Comparison of ENCODE assay signal across 18 cellular contexts in the genomic region with DNA sequence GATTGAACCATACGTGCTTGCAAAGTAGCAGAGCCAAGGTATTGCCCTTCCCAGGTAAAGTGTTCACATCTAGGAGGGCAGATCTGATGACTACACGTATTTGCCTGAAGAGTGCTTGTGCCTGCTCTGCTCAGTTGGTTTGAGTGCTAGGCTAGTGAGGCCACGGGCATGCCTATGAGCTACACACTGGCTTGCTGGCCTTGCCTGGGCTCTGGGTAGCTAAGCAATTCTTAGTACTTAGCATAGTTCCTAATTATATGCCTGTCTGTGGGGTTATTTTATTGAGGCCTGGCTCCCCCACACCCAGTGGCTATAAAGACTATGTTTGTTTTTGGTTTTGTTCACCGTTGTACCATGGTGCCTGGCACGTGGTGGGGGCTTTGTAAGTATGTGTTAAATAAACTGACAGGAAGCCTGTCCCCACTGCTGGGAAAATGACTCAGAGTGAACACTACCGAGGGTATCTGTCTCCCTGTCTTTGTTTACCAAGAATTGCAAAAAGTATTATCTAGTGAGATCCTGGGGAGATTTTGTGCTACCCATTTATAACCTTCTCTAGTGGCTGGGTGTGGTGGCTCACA.
"Had no signal": no experiment of that assay in that cellular context is flagged by ENCODE, and none has a peak within 500 bp of the region (broad histone marks: within the 10 kb centered on the region; RNA-seq: fewer than 3 reads in every experiment).

No MANE protein-coding gene starts in this region.

- ATAC-seq: activated T-helper 17 cell treated with anti-CD3 and anti-CD28 coated beads, Interleukin-2, amount 50 U/mL, for 72 hours; esophagus mucosa; left ventricle myocardium superior had no signal

- H3K4me1 ChIP-seq: uterus had no signal

- H3K27ac Mint-ChIP-seq: activated CD4-positive, alpha-beta memory T cell treated with anti-CD3 and anti-CD28 coated beads, Interleukin-2, amount 10 ng/mL, durations not matched to agents 7 days and 5 days; activated naive CD4-positive, alpha-beta T cell treated with anti-CD3 and anti-CD28 coated beads, Interleukin-2, amount 50 U/mL, for 24 hours; activated T-helper 17 cell treated with anti-CD3 and anti-CD28 coated beads, Interleukin-2, amount 50 U/mL, for 72 hours had no signal

- FAIRE-seq: endometrium had no signal

- DNase-seq: activated CD4-positive, alpha-beta memory T cell treated with anti-CD3 and anti-CD28 coated beads, Interleukin-2, amount 10 ng/mL, durations not matched to agents 7 days and 5 days; activated CD4-positive, alpha-beta T cell treated with anti-CD3 and anti-CD28 coated beads for 1 hour; activated CD8-positive, alpha-beta memory T cell treated with anti-CD3 and anti-CD28 coated beads, Interleukin-2, amount 50 U/mL, for 48 hours; amniotic stem cell; dorsolateral prefrontal cortex; glutamatergic neuron; left ventricle myocardium superior; ovary; stimulated activated CD4-positive, alpha-beta T cell treated with anti-CD3 and anti-CD28 coated beads, Interleukin-12 subunit alpha, Interleukin-12 subunit beta, amount 100 ng/mL, for 4 hours; stomach; T-helper 9 cell; uterus had no signal

- H3K4me3 Mint-ChIP-seq: activated CD4-positive, alpha-beta memory T cell treated with anti-CD3 and anti-CD28 coated beads, Interleukin-2, amount 10 ng/mL, durations not matched to agents 7 days and 5 days; activated naive CD4-positive, alpha-beta T cell treated with anti-CD3 and anti-CD28 coated beads, Interleukin-2, amount 50 U/mL, for 24 hours; activated T-helper 17 cell treated with anti-CD3 and anti-CD28 coated beads, Interleukin-2, amount 50 U/mL, for 72 hours; brain; neural crest cell had no signal

- H3K36me3 ChIP-seq: ovary, uterus had no signal

- H3K27ac ChIP-seq: dorsolateral prefrontal cortex, ovary, stomach, uterus had no signal

- H3K27me3 ChIP-seq: dorsolateral prefrontal cortex, ovary, stomach, uterus had no signal

- H3K9me3 Mint-ChIP-seq: activated CD4-positive, alpha-beta memory T cell treated with anti-CD3 and anti-CD28 coated beads, Interleukin-2, amount 10 ng/mL, durations not matched to agents 7 days and 5 days; activated naive CD4-positive, alpha-beta T cell treated with anti-CD3 and anti-CD28 coated beads, Interleukin-2, amount 50 U/mL, for 24 hours; brain; neural crest cell had no signal

- H3K27me3 Mint-ChIP-seq: activated naive CD4-positive, alpha-beta T cell treated with anti-CD3 and anti-CD28 coated beads, Interleukin-2, amount 50 U/mL, for 24 hours had no signal

- H3K4me1 Mint-ChIP-seq: neural crest cell had no signal

- H3K4me3 ChIP-seq: dorsolateral prefrontal cortex, ovary, stomach, uterus had no signal

- H3K9me3 ChIP-seq: ovary, stomach, uterus had no signal

- H3K36me3 Mint-ChIP-seq: activated naive CD4-positive, alpha-beta T cell treated with anti-CD3 and anti-CD28 coated beads, Interleukin-2, amount 50 U/mL, for 24 hours; brain had no signal
